Comparison of ENCODE assay signal across 9 cellular contexts in genomic region chr18:28961669-28962228, GRCh38.
A peak's percentile ranks its signal among the peaks of the same experiment; 100 is the strongest.
DNase-seq lines count a peak whose midpoint lies in the region; ATAC-seq and TF ChIP-seq lines count a peak whose summit lies in the region.
"Had no signal": no experiment of that assay in that cellular context is flagged by ENCODE, and none has a peak within 500 bp of the region (broad histone marks: within the 10 kb centered on the region; RNA-seq: fewer than 3 reads in every experiment).

No MANE protein-coding gene starts in this region.

- H3K4me3 Mint-ChIP-seq in progenitor cell of endocrine pancreas (ENCODE audit: low read depth) = no peak overlapping the region
- H3K4me3 Mint-ChIP-seq: activated naive CD8-positive, alpha-beta T cell treated with anti-CD3 and anti-CD28 coated beads, Interleukin-2, amount 10 ng/mL, durations not matched to agents 7 days and 5 days had no signal

- H3K4me3 ChIP-seq in heart right ventricle (no peak overlapping the region), dorsolateral prefrontal cortex (no peak overlapping the region)

- H3K4me1 Mint-ChIP-seq in progenitor cell of endocrine pancreas (ENCODE audit: low read depth) = no peaks in the 10 kb centered on the region
- H3K4me1 Mint-ChIP-seq: activated naive CD8-positive, alpha-beta T cell treated with anti-CD3 and anti-CD28 coated beads, Interleukin-2, amount 10 ng/mL, durations not matched to agents 7 days and 5 days had no signal

- H3K4me1 ChIP-seq in heart right ventricle = no peaks in the 10 kb centered on the region

- no peaks in the 10 kb centered on the region for H3K36me3 Mint-ChIP-seq in progenitor cell of endocrine pancreas (ENCODE audit: insufficient read depth)
- H3K36me3 Mint-ChIP-seq: activated naive CD8-positive, alpha-beta T cell treated with anti-CD3 and anti-CD28 coated beads, Interleukin-2, amount 10 ng/mL, durations not matched to agents 7 days and 5 days had no signal

- H3K36me3 ChIP-seq in heart right ventricle = no peaks in the 10 kb centered on the region

- no peaks in the 10 kb centered on the region for H3K9me3 ChIP-seq in heart right ventricle

- ATAC-seq in heart right ventricle (no peak), Right ventricle myocardium inferior (no peak), GM21717 (IDR thresholded peaks at IDR 0.05; ENCODE audit: unreplicated experiment) (no peak)

- no peak overlapping the region for H3K27ac Mint-ChIP-seq in progenitor cell of endocrine pancreas
- H3K27ac Mint-ChIP-seq: activated naive CD8-positive, alpha-beta T cell treated with anti-CD3 and anti-CD28 coated beads, Interleukin-2, amount 10 ng/mL, durations not matched to agents 7 days and 5 days had no signal

- no peaks in the 10 kb centered on the region for H3K9me3 Mint-ChIP-seq in progenitor cell of endocrine pancreas (ENCODE audit: low read depth)

- H3K27me3 ChIP-seq in heart right ventricle (no peaks in the 10 kb centered on the region), dorsolateral prefrontal cortex (no peaks in the 10 kb centered on the region)

- WGBS in heart right ventricle, 2 donors = 75 to 77% methylated on average over 8 of the region's 8 CpGs

- DNase-seq in heart right ventricle (peak in 1 of 2 donors; percentile 5), Right ventricle myocardium inferior (ENCODE audit: missing footprints) (no peak), NCI-H510A treated with DMSO at 0.1 percent for 48 hours (lab: John Stamatoyannopoulos, UW) (peak; percentile 93), dorsolateral prefrontal cortex (no peak), progenitor cell of endocrine pancreas (ENCODE audit: low spot score, unreplicated experiment) (no peak), T-helper 1 cell (no peak)
- DNase-seq in activated T-cell treated with anti-CD3 and anti-CD28 coated beads, Interleukin-2, amount 50 U/mL, for 1 hour = no peak
- DNase-seq: activated naive CD8-positive, alpha-beta T cell treated with anti-CD3 and anti-CD28 coated beads, Interleukin-2, amount 10 ng/mL, durations not matched to agents 7 days and 5 days had no signal

- no peaks in the 10 kb centered on the region for H3K27me3 Mint-ChIP-seq in progenitor cell of endocrine pancreas
- H3K27me3 Mint-ChIP-seq: activated naive CD8-positive, alpha-beta T cell treated with anti-CD3 and anti-CD28 coated beads, Interleukin-2, amount 10 ng/mL, durations not matched to agents 7 days and 5 days had no signal

- TF ChIP-seq CTCF in heart right ventricle (IDR thresholded peaks at IDR 0.05) (peak; percentile 12 to 63 (median 49)), dorsolateral prefrontal cortex (IDR thresholded peaks at IDR 0.05 in 54 of 56, conservative IDR thresholded peaks at IDR 0.05 in 2 of 56; ENCODE audit: low read depth in 1 of 56, partially characterized antibody in 56 of 56) (peak in 44 of 56 donors; percentile 10 to 57 (median 33)), progenitor cell of endocrine pancreas (IDR thresholded peaks at IDR 0.05; ENCODE audit: unreplicated experiment) (peak; percentile 70)

- H3K27ac ChIP-seq in heart right ventricle (no peak overlapping the region), dorsolateral prefrontal cortex (no peak overlapping the region)

- intact Hi-C loops in heart right ventricle (cut with DNase I) (loop anchor here in 1 of 10 donors (10.0 kb wide), 1 partner anchor 1313 kb away; no protein-coding TSS in a partner anchor), Right ventricle myocardium inferior (cut with DNase I) (no loop called here), dorsolateral prefrontal cortex (cut with DNase I) (no loop called here)
